ENCODE assay signal across 2 cellular contexts in the genomic region with DNA sequence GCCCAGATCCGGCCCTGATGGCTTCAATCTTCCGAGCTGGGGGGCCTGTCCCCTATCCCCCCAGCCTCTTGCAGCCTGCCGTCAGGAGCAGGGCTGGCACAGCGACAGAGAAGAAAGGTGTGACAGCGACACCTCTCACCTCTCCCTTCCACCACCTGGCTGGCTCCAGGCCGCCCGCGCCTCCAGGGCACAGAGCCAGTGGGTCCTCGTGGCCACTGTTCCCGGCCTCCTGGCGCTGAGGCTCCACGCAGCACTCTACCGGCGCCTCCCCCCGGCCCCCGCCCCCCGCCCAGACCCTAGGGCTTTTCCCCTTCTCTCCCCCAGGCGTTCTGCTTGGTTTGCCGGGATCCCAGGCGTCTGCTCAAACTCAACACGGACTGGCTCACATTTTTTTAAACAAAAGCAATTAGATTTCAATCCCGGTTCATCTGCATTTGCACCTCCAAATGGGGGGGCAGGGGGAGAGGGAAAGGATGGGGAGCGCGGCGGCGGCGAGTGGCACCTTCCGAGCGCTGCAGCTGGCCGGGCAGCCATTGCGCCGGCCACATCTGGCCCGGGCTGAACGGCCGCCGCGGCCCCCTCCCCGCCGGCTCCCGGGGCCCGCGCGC.
TF ChIP-seq lines count a peak whose summit lies in the region.

No MANE protein-coding gene starts in this region.

TF ChIP-seq in SK-N-SH, 30 proteins besides CTCF, POLR2A, EP300 and RAD21 (continued from another document):
- TF ChIP-seq FOSL2 (IDR thresholded peaks at IDR 0.05; ENCODE audit: borderline replicate concordance, low read depth) (no peak), CHD2 (IDR thresholded peaks at IDR 0.05; ENCODE audit: low read length, partially characterized antibody) (no peak), EZH2phosphoT487 (IDR thresholded peaks at IDR 0.05; ENCODE audit: borderline replicate concordance, low read depth) (no peak), NRF1 (IDR thresholded peaks at IDR 0.05; ENCODE audit: low read depth, low read length) (no peak), RXRA (IDR thresholded peaks at IDR 0.05; ENCODE audit: borderline replicate concordance, low read depth) (no peak), MEF2A (IDR thresholded peaks at IDR 0.05; ENCODE audit: borderline replicate concordance, low read depth) (no peak), SIN3A (IDR thresholded peaks at IDR 0.05; ENCODE audit: borderline replicate concordance, low read depth, low read length) (no peak), NFIC (IDR thresholded peaks at IDR 0.05; ENCODE audit: borderline replicate concordance) (no peak)
- TF ChIP-seq, protein P1, sequence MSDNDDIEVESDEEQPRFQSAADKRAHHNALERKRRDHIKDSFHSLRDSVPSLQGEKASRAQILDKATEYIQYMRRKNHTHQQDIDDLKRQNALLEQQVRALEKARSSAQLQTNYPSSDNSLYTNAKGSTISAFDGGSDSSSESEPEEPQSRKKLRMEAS (IDR thresholded peaks at IDR 0.05; ENCODE audit: low read depth), result no peak
- TF ChIP-seq, protein P2, sequence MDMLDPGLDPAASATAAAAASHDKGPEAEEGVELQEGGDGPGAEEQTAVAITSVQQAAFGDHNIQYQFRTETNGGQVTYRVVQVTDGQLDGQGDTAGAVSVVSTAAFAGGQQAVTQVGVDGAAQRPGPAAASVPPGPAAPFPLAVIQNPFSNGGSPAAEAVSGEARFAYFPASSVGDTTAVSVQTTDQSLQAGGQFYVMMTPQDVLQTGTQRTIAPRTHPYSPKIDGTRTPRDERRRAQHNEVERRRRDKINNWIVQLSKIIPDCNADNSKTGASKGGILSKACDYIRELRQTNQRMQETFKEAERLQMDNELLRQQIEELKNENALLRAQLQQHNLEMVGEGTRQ (IDR thresholded peaks at IDR 0.05; ENCODE audit: borderline replicate concordance, low read depth, low read length), result no peak
TF ChIP-seq in SK-N-SH: peak in this region for 0.

TF ChIP-seq in SK-N-SH treated with all-trans-retinoic acid at 6 μM for 48 hours, 23 proteins besides CTCF, POLR2A, EP300 and RAD21 (continued from another document):
- TF ChIP-seq, protein P3, sequence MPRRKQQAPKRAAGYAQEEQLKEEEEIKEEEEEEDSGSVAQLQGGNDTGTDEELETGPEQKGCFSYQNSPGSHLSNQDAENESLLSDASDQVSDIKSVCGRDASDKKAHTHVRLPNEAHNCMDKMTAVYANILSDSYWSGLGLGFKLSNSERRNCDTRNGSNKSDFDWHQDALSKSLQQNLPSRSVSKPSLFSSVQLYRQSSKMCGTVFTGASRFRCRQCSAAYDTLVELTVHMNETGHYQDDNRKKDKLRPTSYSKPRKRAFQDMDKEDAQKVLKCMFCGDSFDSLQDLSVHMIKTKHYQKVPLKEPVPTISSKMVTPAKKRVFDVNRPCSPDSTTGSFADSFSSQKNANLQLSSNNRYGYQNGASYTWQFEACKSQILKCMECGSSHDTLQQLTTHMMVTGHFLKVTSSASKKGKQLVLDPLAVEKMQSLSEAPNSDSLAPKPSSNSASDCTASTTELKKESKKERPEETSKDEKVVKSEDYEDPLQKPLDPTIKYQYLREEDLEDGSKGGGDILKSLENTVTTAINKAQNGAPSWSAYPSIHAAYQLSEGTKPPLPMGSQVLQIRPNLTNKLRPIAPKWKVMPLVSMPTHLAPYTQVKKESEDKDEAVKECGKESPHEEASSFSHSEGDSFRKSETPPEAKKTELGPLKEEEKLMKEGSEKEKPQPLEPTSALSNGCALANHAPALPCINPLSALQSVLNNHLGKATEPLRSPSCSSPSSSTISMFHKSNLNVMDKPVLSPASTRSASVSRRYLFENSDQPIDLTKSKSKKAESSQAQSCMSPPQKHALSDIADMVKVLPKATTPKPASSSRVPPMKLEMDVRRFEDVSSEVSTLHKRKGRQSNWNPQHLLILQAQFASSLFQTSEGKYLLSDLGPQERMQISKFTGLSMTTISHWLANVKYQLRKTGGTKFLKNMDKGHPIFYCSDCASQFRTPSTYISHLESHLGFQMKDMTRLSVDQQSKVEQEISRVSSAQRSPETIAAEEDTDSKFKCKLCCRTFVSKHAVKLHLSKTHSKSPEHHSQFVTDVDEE (CRISPR knock-in tag; IDR thresholded peaks at IDR 0.05), result no peak
- TF ChIP-seq SNAI2 (CRISPR knock-in tag; IDR thresholded peaks at IDR 0.05), result no peak
